1 cellular context compared by ENCODE assay signal in genomic region chr6:116664169-116664568, GRCh38.
TF ChIP-seq lines count a peak whose summit lies in the region.

No MANE protein-coding gene starts in this region.

TF ChIP-seq in HEK293, 187 proteins besides CTCF, POLR2A, EP300 and RAD21:
- peak; percentile 38; the same call in 1 of the 2 replicates for TF ChIP-seq PRDM10 (tag by site-specific recombination; IDR thresholded peaks at IDR 0.05)
